In the genomic region with DNA sequence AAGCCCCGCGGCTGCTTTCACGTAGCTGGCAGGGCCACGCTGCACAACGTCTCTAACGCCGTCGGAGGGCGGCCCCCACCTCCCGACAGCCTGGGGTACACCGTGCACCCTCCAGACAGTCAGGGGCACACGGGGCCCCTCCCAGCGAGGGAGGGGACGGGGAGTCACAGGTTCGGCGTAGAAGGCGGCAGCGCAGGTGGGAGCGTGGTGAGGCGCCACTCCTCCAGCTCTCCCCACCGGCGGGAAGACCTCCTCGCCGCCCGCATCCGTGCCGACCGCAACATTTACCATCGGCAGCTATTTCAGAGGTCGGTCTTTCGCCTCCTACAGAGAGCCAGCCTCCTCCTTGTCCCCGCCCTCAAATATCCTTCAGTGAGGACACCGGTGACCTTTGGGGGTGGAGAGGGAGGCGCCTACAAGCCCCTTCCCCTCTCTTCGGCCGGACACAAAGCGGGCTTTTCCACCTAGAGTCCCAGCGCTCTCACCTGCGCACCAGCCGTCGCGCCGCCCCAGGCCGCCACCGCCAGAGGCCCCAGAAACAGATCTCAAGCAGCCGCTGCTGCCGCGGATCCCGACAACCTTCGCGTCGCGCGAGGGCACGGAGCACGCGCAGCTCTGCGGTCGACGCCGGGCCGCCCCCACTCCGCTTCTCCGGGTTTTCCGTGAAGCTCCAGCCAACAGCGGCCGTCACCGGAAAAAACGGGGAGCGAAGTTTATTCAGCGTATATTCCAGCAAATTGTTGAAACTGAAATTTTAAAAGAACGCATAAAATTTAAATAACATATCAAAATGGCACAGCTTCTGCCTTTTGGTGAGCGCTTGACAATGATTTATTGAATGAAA, we compare ENCODE assay signal across 1 cellular context.
TF ChIP-seq lines count a peak whose summit lies in the region.

A gene (minus strand): TSS at position 600 of the 844 bp plus-strand sequence. CDS start 20,708 bp downstream, outside the sequence.

TF ChIP-seq in K562, 482 proteins besides CTCF, POLR2A, EP300 and RAD21 (continued from another document and continues in another):
- TF ChIP-seq, protein P1, sequence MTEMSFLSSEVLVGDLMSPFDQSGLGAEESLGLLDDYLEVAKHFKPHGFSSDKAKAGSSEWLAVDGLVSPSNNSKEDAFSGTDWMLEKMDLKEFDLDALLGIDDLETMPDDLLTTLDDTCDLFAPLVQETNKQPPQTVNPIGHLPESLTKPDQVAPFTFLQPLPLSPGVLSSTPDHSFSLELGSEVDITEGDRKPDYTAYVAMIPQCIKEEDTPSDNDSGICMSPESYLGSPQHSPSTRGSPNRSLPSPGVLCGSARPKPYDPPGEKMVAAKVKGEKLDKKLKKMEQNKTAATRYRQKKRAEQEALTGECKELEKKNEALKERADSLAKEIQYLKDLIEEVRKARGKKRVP (CRISPR knock-in tag; IDR thresholded peaks at IDR 0.05) = no peak
- TF ChIP-seq, protein P2, sequence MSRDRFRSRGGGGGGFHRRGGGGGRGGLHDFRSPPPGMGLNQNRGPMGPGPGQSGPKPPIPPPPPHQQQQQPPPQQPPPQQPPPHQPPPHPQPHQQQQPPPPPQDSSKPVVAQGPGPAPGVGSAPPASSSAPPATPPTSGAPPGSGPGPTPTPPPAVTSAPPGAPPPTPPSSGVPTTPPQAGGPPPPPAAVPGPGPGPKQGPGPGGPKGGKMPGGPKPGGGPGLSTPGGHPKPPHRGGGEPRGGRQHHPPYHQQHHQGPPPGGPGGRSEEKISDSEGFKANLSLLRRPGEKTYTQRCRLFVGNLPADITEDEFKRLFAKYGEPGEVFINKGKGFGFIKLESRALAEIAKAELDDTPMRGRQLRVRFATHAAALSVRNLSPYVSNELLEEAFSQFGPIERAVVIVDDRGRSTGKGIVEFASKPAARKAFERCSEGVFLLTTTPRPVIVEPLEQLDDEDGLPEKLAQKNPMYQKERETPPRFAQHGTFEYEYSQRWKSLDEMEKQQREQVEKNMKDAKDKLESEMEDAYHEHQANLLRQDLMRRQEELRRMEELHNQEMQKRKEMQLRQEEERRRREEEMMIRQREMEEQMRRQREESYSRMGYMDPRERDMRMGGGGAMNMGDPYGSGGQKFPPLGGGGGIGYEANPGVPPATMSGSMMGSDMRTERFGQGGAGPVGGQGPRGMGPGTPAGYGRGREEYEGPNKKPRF (IDR thresholded peaks at IDR 0.05; ENCODE audit: low read depth, low read length) = no peak
- TF ChIP-seq NR1H2 (CRISPR knock-in tag; IDR thresholded peaks at IDR 0.05) = no peak
- peak; percentile 96 for TF ChIP-seq NEUROD1 (IDR thresholded peaks at IDR 0.05; ENCODE audit: borderline replicate concordance, low read depth, low read length, partially characterized antibody)
- TF ChIP-seq ZNF644 (tag; IDR thresholded peaks at IDR 0.05; ENCODE audit: low read depth) = no peak
- TF ChIP-seq, protein P3, sequence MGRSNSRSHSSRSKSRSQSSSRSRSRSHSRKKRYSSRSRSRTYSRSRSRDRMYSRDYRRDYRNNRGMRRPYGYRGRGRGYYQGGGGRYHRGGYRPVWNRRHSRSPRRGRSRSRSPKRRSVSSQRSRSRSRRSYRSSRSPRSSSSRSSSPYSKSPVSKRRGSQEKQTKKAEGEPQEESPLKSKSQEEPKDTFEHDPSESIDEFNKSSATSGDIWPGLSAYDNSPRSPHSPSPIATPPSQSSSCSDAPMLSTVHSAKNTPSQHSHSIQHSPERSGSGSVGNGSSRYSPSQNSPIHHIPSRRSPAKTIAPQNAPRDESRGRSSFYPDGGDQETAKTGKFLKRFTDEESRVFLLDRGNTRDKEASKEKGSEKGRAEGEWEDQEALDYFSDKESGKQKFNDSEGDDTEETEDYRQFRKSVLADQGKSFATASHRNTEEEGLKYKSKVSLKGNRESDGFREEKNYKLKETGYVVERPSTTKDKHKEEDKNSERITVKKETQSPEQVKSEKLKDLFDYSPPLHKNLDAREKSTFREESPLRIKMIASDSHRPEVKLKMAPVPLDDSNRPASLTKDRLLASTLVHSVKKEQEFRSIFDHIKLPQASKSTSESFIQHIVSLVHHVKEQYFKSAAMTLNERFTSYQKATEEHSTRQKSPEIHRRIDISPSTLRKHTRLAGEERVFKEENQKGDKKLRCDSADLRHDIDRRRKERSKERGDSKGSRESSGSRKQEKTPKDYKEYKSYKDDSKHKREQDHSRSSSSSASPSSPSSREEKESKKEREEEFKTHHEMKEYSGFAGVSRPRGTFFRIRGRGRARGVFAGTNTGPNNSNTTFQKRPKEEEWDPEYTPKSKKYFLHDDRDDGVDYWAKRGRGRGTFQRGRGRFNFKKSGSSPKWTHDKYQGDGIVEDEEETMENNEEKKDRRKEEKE (IDR thresholded peaks at IDR 0.05; ENCODE audit: borderline replicate concordance in 1 of 2, control insufficient read depth in 1 of 2, low read depth in 2 of 2, low read length in 1 of 2) = no peak
- TF ChIP-seq BRD9 (IDR thresholded peaks at IDR 0.05; ENCODE audit: low read depth, partially characterized antibody) = no peak
- no peak for TF ChIP-seq ZFPM2 (CRISPR knock-in tag; IDR thresholded peaks at IDR 0.05)
- no peak for TF ChIP-seq ETV1 (tag; conservative IDR thresholded peaks at IDR 0.05; ENCODE audit: low read depth)
- no peak for TF ChIP-seq SRSF1 (IDR thresholded peaks at IDR 0.05; ENCODE audit: low read depth, low read length)
- TF ChIP-seq E2F3 (CRISPR knock-in tag; IDR thresholded peaks at IDR 0.05) = no peak
- no peak for TF ChIP-seq NCOR1 (IDR thresholded peaks at IDR 0.05)
- no peak for TF ChIP-seq MYBL2 (IDR thresholded peaks at IDR 0.05; ENCODE audit: low read depth)
- TF ChIP-seq MYBL2 (CRISPR knock-in tag; IDR thresholded peaks at IDR 0.05; ENCODE audit: borderline replicate concordance) = no peak
- no peak for TF ChIP-seq RFX5 (IDR thresholded peaks at IDR 0.05; ENCODE audit: low read depth, low read length)
- TF ChIP-seq ETS2 (tag; IDR thresholded peaks at IDR 0.05; ENCODE audit: borderline replicate concordance, poor library complexity, severe bottlenecking) = no peak
- no peak for TF ChIP-seq NR2F6 (CRISPR knock-in tag; IDR thresholded peaks at IDR 0.05)
- TF ChIP-seq, protein P4, sequence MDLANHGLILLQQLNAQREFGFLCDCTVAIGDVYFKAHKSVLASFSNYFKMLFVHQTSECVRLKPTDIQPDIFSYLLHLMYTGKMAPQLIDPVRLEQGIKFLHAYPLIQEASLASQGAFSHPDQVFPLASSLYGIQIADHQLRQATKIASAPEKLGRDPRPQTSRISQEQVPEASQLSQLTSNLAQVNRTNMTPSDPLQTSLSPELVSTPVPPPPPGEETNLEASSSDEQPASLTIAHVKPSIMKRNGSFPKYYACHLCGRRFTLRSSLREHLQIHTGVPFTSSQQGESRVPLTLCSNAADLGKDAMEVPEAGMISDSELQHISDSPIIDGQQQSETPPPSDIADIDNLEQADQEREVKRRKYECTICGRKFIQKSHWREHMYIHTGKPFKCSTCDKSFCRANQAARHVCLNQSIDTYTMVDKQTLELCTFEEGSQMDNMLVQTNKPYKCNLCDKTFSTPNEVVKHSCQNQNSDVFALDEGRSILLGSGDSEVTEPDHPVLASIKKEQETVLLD (IDR thresholded peaks at IDR 0.05) = no peak
- TF ChIP-seq, protein P5, sequence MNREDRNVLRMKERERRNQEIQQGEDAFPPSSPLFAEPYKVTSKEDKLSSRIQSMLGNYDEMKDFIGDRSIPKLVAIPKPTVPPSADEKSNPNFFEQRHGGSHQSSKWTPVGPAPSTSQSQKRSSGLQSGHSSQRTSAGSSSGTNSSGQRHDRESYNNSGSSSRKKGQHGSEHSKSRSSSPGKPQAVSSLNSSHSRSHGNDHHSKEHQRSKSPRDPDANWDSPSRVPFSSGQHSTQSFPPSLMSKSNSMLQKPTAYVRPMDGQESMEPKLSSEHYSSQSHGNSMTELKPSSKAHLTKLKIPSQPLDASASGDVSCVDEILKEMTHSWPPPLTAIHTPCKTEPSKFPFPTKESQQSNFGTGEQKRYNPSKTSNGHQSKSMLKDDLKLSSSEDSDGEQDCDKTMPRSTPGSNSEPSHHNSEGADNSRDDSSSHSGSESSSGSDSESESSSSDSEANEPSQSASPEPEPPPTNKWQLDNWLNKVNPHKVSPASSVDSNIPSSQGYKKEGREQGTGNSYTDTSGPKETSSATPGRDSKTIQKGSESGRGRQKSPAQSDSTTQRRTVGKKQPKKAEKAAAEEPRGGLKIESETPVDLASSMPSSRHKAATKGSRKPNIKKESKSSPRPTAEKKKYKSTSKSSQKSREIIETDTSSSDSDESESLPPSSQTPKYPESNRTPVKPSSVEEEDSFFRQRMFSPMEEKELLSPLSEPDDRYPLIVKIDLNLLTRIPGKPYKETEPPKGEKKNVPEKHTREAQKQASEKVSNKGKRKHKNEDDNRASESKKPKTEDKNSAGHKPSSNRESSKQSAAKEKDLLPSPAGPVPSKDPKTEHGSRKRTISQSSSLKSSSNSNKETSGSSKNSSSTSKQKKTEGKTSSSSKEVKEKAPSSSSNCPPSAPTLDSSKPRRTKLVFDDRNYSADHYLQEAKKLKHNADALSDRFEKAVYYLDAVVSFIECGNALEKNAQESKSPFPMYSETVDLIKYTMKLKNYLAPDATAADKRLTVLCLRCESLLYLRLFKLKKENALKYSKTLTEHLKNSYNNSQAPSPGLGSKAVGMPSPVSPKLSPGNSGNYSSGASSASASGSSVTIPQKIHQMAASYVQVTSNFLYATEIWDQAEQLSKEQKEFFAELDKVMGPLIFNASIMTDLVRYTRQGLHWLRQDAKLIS (CRISPR knock-in tag; IDR thresholded peaks at IDR 0.05) = 0 out of 2 replicates have a peak, but pooled peaks have one; percentile 39
- TF ChIP-seq CCNT2 (IDR thresholded peaks at IDR 0.05; ENCODE audit: borderline replicate concordance, extremely low read depth, insufficient read length, low read depth, low read length) = no peak
- TF ChIP-seq, protein P6, sequence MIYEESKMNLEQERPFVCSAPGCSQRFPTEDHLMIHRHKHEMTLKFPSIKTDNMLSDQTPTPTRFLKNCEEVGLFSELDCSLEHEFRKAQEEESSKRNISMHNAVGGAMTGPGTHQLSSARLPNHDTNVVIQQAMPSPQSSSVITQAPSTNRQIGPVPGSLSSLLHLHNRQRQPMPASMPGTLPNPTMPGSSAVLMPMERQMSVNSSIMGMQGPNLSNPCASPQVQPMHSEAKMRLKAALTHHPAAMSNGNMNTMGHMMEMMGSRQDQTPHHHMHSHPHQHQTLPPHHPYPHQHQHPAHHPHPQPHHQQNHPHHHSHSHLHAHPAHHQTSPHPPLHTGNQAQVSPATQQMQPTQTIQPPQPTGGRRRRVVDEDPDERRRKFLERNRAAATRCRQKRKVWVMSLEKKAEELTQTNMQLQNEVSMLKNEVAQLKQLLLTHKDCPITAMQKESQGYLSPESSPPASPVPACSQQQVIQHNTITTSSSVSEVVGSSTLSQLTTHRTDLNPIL (CRISPR knock-in tag; IDR thresholded peaks at IDR 0.05) = no peak
- TF ChIP-seq MXI1 (IDR thresholded peaks at IDR 0.05; ENCODE audit: low read depth, low read length) = no peak
- TF ChIP-seq, protein P7, sequence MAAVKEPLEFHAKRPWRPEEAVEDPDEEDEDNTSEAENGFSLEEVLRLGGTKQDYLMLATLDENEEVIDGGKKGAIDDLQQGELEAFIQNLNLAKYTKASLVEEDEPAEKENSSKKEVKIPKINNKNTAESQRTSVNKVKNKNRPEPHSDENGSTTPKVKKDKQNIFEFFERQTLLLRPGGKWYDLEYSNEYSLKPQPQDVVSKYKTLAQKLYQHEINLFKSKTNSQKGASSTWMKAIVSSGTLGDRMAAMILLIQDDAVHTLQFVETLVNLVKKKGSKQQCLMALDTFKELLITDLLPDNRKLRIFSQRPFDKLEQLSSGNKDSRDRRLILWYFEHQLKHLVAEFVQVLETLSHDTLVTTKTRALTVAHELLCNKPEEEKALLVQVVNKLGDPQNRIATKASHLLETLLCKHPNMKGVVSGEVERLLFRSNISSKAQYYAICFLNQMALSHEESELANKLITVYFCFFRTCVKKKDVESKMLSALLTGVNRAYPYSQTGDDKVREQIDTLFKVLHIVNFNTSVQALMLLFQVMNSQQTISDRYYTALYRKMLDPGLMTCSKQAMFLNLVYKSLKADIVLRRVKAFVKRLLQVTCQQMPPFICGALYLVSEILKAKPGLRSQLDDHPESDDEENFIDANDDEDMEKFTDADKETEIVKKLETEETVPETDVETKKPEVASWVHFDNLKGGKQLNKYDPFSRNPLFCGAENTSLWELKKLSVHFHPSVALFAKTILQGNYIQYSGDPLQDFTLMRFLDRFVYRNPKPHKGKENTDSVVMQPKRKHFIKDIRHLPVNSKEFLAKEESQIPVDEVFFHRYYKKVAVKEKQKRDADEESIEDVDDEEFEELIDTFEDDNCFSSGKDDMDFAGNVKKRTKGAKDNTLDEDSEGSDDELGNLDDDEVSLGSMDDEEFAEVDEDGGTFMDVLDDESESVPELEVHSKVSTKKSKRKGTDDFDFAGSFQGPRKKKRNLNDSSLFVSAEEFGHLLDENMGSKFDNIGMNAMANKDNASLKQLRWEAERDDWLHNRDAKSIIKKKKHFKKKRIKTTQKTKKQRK (IDR thresholded peaks at IDR 0.05; ENCODE audit: borderline replicate concordance, low read depth, low read length) = no peak
- TF ChIP-seq, protein P8, sequence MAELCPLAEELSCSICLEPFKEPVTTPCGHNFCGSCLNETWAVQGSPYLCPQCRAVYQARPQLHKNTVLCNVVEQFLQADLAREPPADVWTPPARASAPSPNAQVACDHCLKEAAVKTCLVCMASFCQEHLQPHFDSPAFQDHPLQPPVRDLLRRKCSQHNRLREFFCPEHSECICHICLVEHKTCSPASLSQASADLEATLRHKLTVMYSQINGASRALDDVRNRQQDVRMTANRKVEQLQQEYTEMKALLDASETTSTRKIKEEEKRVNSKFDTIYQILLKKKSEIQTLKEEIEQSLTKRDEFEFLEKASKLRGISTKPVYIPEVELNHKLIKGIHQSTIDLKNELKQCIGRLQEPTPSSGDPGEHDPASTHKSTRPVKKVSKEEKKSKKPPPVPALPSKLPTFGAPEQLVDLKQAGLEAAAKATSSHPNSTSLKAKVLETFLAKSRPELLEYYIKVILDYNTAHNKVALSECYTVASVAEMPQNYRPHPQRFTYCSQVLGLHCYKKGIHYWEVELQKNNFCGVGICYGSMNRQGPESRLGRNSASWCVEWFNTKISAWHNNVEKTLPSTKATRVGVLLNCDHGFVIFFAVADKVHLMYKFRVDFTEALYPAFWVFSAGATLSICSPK (IDR thresholded peaks at IDR 0.05; ENCODE audit: borderline replicate concordance) = no peak
